18 cellular contexts compared by ENCODE assay signal in the genomic region with DNA sequence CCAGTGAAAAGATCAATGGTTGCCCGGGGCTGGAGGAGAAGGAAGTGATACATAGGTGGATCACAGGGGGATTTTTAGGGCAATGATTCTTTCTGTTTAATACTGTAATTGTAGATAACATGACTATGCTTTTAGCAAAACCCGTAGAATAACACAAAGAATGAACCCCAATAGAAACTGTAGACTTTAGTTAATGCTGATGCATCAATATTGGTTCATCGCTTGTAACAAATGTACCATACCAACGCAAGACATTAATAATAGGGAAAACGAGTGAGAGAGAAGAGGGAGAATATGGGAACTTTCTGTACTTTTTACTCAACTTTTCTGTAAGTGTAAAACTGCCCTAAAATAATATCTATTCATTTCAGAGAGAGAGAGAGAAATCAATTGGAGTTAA.
DNase-seq lines count a peak whose midpoint lies in the region; ATAC-seq, FAIRE-seq and TF ChIP-seq lines count a peak whose summit lies in the region.
"Had no signal": no experiment of that assay in that cellular context is flagged by ENCODE, and none has a peak within 500 bp of the region (broad histone marks: within the 10 kb centered on the region; RNA-seq: fewer than 3 reads in every experiment).

No MANE protein-coding gene starts in this region.

- H2AFZ ChIP-seq in IMR-90 (replicated peaks; ENCODE audit: low read length, poor library complexity): no peak overlapping the region
- H2AFZ ChIP-seq in GM12878 (ENCODE audit: control insufficient read depth, low read depth, low read length): no peak overlapping the region

- no peaks in the 10 kb centered on the region for H3K9me1 ChIP-seq in IMR-90 (ENCODE audit: insufficient read depth, low read length)

- H2AK9ac ChIP-seq in IMR-90 (replicated peaks; ENCODE audit: low read depth, low read length, poor library complexity): no peak overlapping the region

- H3K9me3 ChIP-seq in DOHH2 (ENCODE audit: control insufficient read depth, insufficient read depth, low read length) (no peaks in the 10 kb centered on the region), IMR-90 (ENCODE audit: control insufficient read depth, insufficient read depth, low read length) (peaks cover 16% of the 10 kb centered on the region), GM12878 (replicated peaks; ENCODE audit: control insufficient read depth, insufficient read depth, low read length) (no peaks in the 10 kb centered on the region)
- H3K9me3 ChIP-seq: Caco-2 had no signal

- no peak for FAIRE-seq in GM12878 (lab: Jason Lieb, UNC)
- FAIRE-seq: A204.1, D721Med had no signal

- SMC1A ChIA-PET in GM12878 (lab: Charles Lee; ENCODE audit: uncharacterized antibody, unreplicated experiment): interaction anchor here (1.1 kb wide), 1 partner anchor 12 kb away, joined by 3 read pairs; no protein-coding TSS in a partner anchor

- no peak overlapping the region for H3K14ac ChIP-seq in IMR-90 (replicated peaks; ENCODE audit: low read depth, low read length)

- TF ChIP-seq RAD21 in IMR-90 (IDR thresholded peaks at IDR 0.05; ENCODE audit: low read length): no peak
- no peak for TF ChIP-seq RAD21 in GM12878 (IDR thresholded peaks at IDR 0.05; ENCODE audit: insufficient read depth, low read depth, low read length)

- no peak overlapping the region for H4K5ac ChIP-seq in IMR-90 (ENCODE audit: low read depth, low read length)

- no peak overlapping the region for H3K23ac ChIP-seq in IMR-90 (ENCODE audit: low read depth, low read length)

- TF ChIP-seq CTCF in DOHH2 (IDR thresholded peaks at IDR 0.05; ENCODE audit: low read depth, low read length, poor library complexity, severe bottlenecking) (no peak), IMR-90 (conservative IDR thresholded peaks at IDR 0.05; ENCODE audit: low read depth, low read length) (no peak), GM12878 (IDR thresholded peaks at IDR 0.05 in 2 of 3, conservative IDR thresholded peaks at IDR 0.05 in 1 of 3; ENCODE audit: control insufficient read depth in 2 of 3, extremely low read depth in 1 of 3, insufficient read depth in 1 of 3, low read depth in 3 of 3, low read length in 3 of 3) (no peak)

- CTCF ChIA-PET in IMR-90 (lab: Yijun Ruan, JAX) (no interaction called here), GM12878 (lab: Yijun Ruan, JAX) (interaction anchor here (1.0 kb wide), 1 partner anchor 14 kb away, joined by 3 read pairs; no protein-coding TSS in a partner anchor)

- intact Hi-C loops in IMR-90 (cut with micrococcal nuclease) (no loop called here), GM12878 (cut with micrococcal nuclease; ENCODE audit: unreplicated experiment) (no loop called here)

- H3K4me1 ChIP-seq in DOHH2 (ENCODE audit: control insufficient read depth, low read length): peaks cover 65% of the 10 kb centered on the region
- no peaks in the 10 kb centered on the region for H3K4me1 ChIP-seq in IMR-90 (ENCODE audit: control insufficient read depth, insufficient read depth, low read length)
- no peaks in the 10 kb centered on the region for H3K4me1 ChIP-seq in GM12878 (ENCODE audit: control insufficient read depth, insufficient read depth, low read length)

- dilution Hi-C loops in IMR-90 (cut with HindIII; ENCODE audit: low sequenced_read_pairs, unreplicated experiment): no loop called here

- POLR2A ChIA-PET in IMR-90 (lab: Charles Lee; ENCODE audit: unreplicated experiment) (no interaction called here), GM12878 (lab: Charles Lee) (no interaction called here)

- H3K79me2 ChIP-seq in DOHH2 (ENCODE audit: control insufficient read depth, low read length) (peaks cover 14% of the 10 kb centered on the region), GM12878 (ENCODE audit: control insufficient read depth, insufficient read depth, low read length) (no peaks in the 10 kb centered on the region)

- no peaks in the 10 kb centered on the region for H3K9me2 ChIP-seq in DOHH2 (replicated peaks; ENCODE audit: control insufficient read depth, low read length)

- H3K79me1 ChIP-seq in IMR-90 (ENCODE audit: low read depth in 1 of 2, low read length in 2 of 2): no peaks in the 10 kb centered on the region

- H3K9ac ChIP-seq in IMR-90 (ENCODE audit: low read depth, low read length) (no peak overlapping the region), GM12878 (ENCODE audit: control insufficient read depth, insufficient read depth, low read length) (no peak overlapping the region)

- H2BK120ac ChIP-seq in IMR-90 (ENCODE audit: low read depth, low read length): no peak overlapping the region

- H2AK5ac ChIP-seq in IMR-90 (ENCODE audit: low read depth, low read length): no peak overlapping the region

- H2BK20ac ChIP-seq in IMR-90 (ENCODE audit: low read depth, low read length): no peak overlapping the region

- H3K18ac ChIP-seq in IMR-90 (ENCODE audit: low read depth, low read length): no peak overlapping the region

- H3K27ac ChIP-seq in DOHH2 (ENCODE audit: low read depth, low read length) (no peak overlapping the region), IMR-90 (ENCODE audit: insufficient read depth, low read length) (no peak overlapping the region), GM12878 (ENCODE audit: control insufficient read depth, insufficient read depth) (no peak overlapping the region)
- H3K27ac ChIP-seq: C4-2B had no signal

- H3K4me3 ChIP-seq in DOHH2 (ENCODE audit: low read length) (peak overlapping the region; percentile 43), IMR-90 (ENCODE audit: insufficient read depth, low read depth, low read length) (no peak overlapping the region), GM12878 (no peak overlapping the region)

- H3K4ac ChIP-seq in IMR-90 (ENCODE audit: low read depth, low read length): no peak overlapping the region

- H2BK5ac ChIP-seq in IMR-90 (ENCODE audit: low read depth, low read length, poor library complexity, severe bottlenecking): no peak overlapping the region

- DNase-seq in IMR-90 (no peak), GM12878 (ENCODE audit: low read depth, low spot score) (no peak), HuH-7 (ENCODE audit: low spot score) (no peak), cortex of kidney (lab: John Stamatoyannopoulos, UW) (no peak)
- no peak for DNase-seq in activated CD4-positive, alpha-beta T cell treated with anti-CD3 and anti-CD28 coated beads, Interleukin-2, amount 50 U/mL, for 48 hours
- DNase-seq: AML-193; Caco-2; CD4-positive, alpha-beta T cell; GDM1; GOT3; H7; HFFc6; KG1 had no signal

- ATAC-seq in IMR-90 (ENCODE audit: low read depth): no peak
- ATAC-seq in GM12878: peak; percentile 46
- ATAC-seq: HCT116 had no signal

- H3K56ac ChIP-seq in IMR-90 (ENCODE audit: extremely low read depth, insufficient read depth, low read length): no peak overlapping the region

- TF ChIP-seq EP300 in GM12878 (IDR thresholded peaks at IDR 0.05; ENCODE audit: borderline replicate concordance in 1 of 2, control insufficient read depth in 1 of 2, low read depth in 2 of 2, low read length in 2 of 2): no peak

- H3K27me3 ChIP-seq in DOHH2 (ENCODE audit: control insufficient read depth, low read length) (no peaks in the 10 kb centered on the region), IMR-90 (ENCODE audit: control insufficient read depth, insufficient read depth, low read length) (no peaks in the 10 kb centered on the region), GM12878 (replicated peaks in 1 of 2; ENCODE audit: control insufficient read depth in 2 of 2, insufficient read depth in 2 of 2, low read length in 1 of 2) (0 out of 4 replicates have a peak, but pooled peaks cover 0 to 2% of the 10 kb centered on the region in 2 experiments)

- no TSS peak for BruUV-seq in IMR-90 (replicated peaks; lab: Mats Ljungman, UMichigan)
- no TSS peak for BruUV-seq in GM12878 (replicated peaks; lab: Mats Ljungman, UMichigan)

- in situ Hi-C loops in IMR-90 (cut with MboI; ENCODE audit: low sequenced_read_pairs) (no loop called here), GM12878 (cut with MboI) (no loop called here)

- peaks cover 12% of the 10 kb centered on the region; the same call in 1 of the 2 replicates for H3F3A ChIP-seq in DOHH2 (ENCODE audit: control insufficient read depth, insufficient read depth)

- RAD21 ChIA-PET in GM12878 (lab: Charles Lee; ENCODE audit: unreplicated experiment): no interaction called here

- no peaks in the 10 kb centered on the region for H4K20me1 ChIP-seq in DOHH2 (ENCODE audit: control insufficient read depth, insufficient read depth, low read depth, low read length)
- H4K20me1 ChIP-seq in IMR-90 (ENCODE audit: insufficient read depth, low read length): no peaks in the 10 kb centered on the region
- H4K20me1 ChIP-seq in GM12878 (ENCODE audit: control insufficient read depth, insufficient read depth): no peaks in the 10 kb centered on the region

- H4K8ac ChIP-seq in IMR-90 (ENCODE audit: low read depth in 2 of 2, low read length in 2 of 2): no peak overlapping the region

- WGBS in IMR-90 (ENCODE audit: extremely low coverage in 2 of 2, insufficient read length in 1 of 2), 2 experiments: no CpG with 5 or more reads among the region's 5 CpGs
- 38% methylated on average over 5 of the region's 5 CpGs for WGBS in GM12878 (ENCODE audit: insufficient coverage, insufficient replicate concordance, low lambda C conversion rate, missing lambda C conversion rate)

- H3K36me3 ChIP-seq in DOHH2 (ENCODE audit: control insufficient read depth, low read length) (no peaks in the 10 kb centered on the region), IMR-90 (ENCODE audit: control insufficient read depth, insufficient read depth, low read length) (no peaks in the 10 kb centered on the region), GM12878 (ENCODE audit: control insufficient read depth in 2 of 2, insufficient read depth in 2 of 2, low read length in 1 of 2) (no peaks in the 10 kb centered on the region)

- TF ChIP-seq POLR2A in IMR-90 (IDR thresholded peaks at IDR 0.05; ENCODE audit: low read depth, low read length) (no peak), GM12878 (IDR thresholded peaks at IDR 0.05; ENCODE audit: low read depth, low read length) (no peak)

- no peak overlapping the region for H2BK15ac ChIP-seq in IMR-90 (ENCODE audit: low read depth, low read length)

- peak overlapping the region; percentile 55 for H3K4me2 ChIP-seq in DOHH2 (ENCODE audit: low read length)
- no peak overlapping the region for H3K4me2 ChIP-seq in IMR-90 (ENCODE audit: low read depth, low read length)
- no peak overlapping the region for H3K4me2 ChIP-seq in GM12878 (ENCODE audit: control insufficient read depth, insufficient read depth)

- no peak overlapping the region for H4K91ac ChIP-seq in IMR-90 (ENCODE audit: insufficient read depth, low read depth, low read length)

TF ChIP-seq in IMR-90, 13 proteins besides CTCF, POLR2A, EP300 and RAD21:
- TF ChIP-seq SMC3 (IDR thresholded peaks at IDR 0.05; ENCODE audit: low read depth, low read length): no peak
- TF ChIP-seq MAFK (IDR thresholded peaks at IDR 0.05; ENCODE audit: low read depth, low read length): peak; percentile 62

TF ChIP-seq in GM12878, 131 proteins besides CTCF, POLR2A, EP300 and RAD21:
- TF ChIP-seq SPI1 (IDR thresholded peaks at IDR 0.05; ENCODE audit: borderline replicate concordance, insufficient read depth, low read depth, low read length): peak; percentile 35; the same call in 1 of the 2 replicates
- no peak for TF ChIP-seq RB1 (IDR thresholded peaks at IDR 0.05; ENCODE audit: borderline replicate concordance)
